Comparison of ENCODE assay signal across 8 cellular contexts in the genomic region with DNA sequence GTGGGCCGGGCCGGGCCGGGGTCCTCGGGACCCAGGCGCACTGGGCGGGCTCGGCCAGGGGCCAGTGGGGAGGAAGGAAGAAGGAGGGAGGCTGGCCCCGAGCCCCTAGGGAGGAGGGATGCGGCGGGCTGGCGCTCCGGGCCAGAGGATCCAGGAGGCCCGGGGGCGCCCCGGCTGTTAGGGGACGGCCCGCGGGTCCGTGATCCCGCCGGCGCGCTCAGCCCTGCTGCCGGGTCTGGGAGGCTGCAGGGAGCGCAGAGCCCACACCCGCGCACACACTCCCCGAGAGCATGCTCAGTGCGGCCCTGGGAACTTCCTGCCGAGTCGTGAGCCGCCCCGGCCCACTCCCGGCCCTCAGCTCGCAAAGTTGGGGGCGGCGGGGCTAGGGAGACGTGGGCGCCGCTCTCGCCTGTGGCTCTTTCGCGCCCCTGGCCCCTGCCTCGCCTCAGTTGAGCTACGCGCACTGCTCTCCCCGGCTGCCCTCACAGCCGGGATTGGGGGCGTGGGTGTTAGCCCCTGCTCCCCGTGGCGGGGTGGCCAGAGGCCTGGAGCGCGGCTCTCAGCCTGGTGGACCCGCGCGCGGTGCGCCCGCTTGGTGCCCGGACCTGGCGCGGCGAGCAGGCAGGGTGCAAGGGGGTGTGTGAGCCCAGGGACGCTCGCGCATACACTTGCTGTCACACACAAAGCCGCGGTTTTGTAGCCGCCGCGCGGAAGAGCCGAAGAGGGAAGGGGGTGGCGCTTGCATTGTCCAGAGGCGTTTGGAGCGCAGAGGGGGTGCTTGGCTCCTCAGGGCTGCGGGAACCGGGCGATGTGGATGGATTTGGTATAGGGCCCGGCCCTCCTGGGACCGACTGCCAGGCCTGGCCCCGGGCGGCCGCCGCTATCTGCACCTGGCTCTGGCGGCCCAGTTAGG.
DNase-seq lines count a peak whose midpoint lies in the region; FAIRE-seq and TF ChIP-seq lines count a peak whose summit lies in the region.

No MANE protein-coding gene starts in this region.

- no peaks in the 10 kb centered on the region for H3K36me3 Mint-ChIP-seq in chondrocyte (ENCODE audit: low read depth)

- no peak for FAIRE-seq in H54 (lab: Jason Lieb, UNC)

- H3K79me2 ChIP-seq in MM.1S (ENCODE audit: low read length) = peaks cover 65% of the 10 kb centered on the region

- H3K4me3 ChIP-seq in GM12864 (ENCODE audit: low read depth, low read length) = peak overlapping the region; percentile 76
- H3K4me3 ChIP-seq in MM.1S (ENCODE audit: low read length) = peak overlapping the region; percentile 92

- peaks cover 36% of the 10 kb centered on the region for H3K4me1 Mint-ChIP-seq in chondrocyte (ENCODE audit: low read depth)

- H3K9ac ChIP-seq in MM.1S (ENCODE audit: low read length) = peak overlapping the region; percentile 97

- peaks cover 21% of the 10 kb centered on the region for H4K20me1 ChIP-seq in MM.1S (ENCODE audit: insufficient read depth, low read length)

- peak; percentile 60 for TF ChIP-seq POLR2A in H54 (IDR thresholded peaks at IDR 0.05; ENCODE audit: low read depth, low read length)

- peaks cover 1% of the 10 kb centered on the region for H3K27me3 Mint-ChIP-seq in chondrocyte (ENCODE audit: low read depth)

- H3K4me3 Mint-ChIP-seq in chondrocyte (ENCODE audit: unreplicated experiment) = peak overlapping the region; percentile 73

- H3K27me3 ChIP-seq in MM.1S (replicated peaks; ENCODE audit: insufficient read depth, low read length) (no peaks in the 10 kb centered on the region), layer of hippocampus (ENCODE audit: control insufficient read depth, insufficient read depth, low read length) (no peaks in the 10 kb centered on the region)

- H3K9me3 ChIP-seq in MM.1S (replicated peaks; ENCODE audit: insufficient read depth, low read length) = no peaks in the 10 kb centered on the region

- peaks cover 60% of the 10 kb centered on the region for H3K4me1 ChIP-seq in MM.1S (ENCODE audit: low read length)

- 0 out of 2 replicates have a peak, but pooled peaks cover 2% of the 10 kb centered on the region for H3K36me3 ChIP-seq in MM.1S (replicated peaks; ENCODE audit: insufficient read depth, low read length)

- H3K4me2 ChIP-seq in MM.1S (ENCODE audit: low read depth, low read length) = peak overlapping the region; percentile 88

- DNase-seq in GM12864 (ENCODE audit: low read depth) = peak; percentile 27
- peak; percentile 85 for DNase-seq in H54 (ENCODE audit: insufficient read length, low spot score)
- DNase-seq in MM.1S = peak; percentile 71
- DNase-seq in activated CD4-positive, CD25-positive, alpha-beta regulatory T cell treated with anti-CD3 and anti-CD28 coated beads, Interleukin-2, amount 50 U/mL, for 16 hours (ENCODE audit: low read depth, low spot score) = peak; percentile 37
- DNase-seq in chondrocyte (ENCODE audit: low spot score) = no peak
- peak; percentile 66 for DNase-seq in stimulated activated CD4-positive, alpha-beta T cell treated with anti-CD3 and anti-CD28 coated beads, Interleukin-2, amount 100 ng/mL, for 4 hours (ENCODE audit: low read depth)
- no peak for DNase-seq in NCI-H1436 (lab: John Stamatoyannopoulos, UW)

- no peaks in the 10 kb centered on the region for H3K9me2 ChIP-seq in MM.1S (replicated peaks; ENCODE audit: insufficient read depth, low read length)

- H3K9me3 Mint-ChIP-seq in chondrocyte (ENCODE audit: low read depth) = no peaks in the 10 kb centered on the region

- H2AFZ ChIP-seq in MM.1S (ENCODE audit: low read length) = peak overlapping the region; percentile 25; the same call in 1 of the 2 replicates

- TF ChIP-seq CTCF in GM12864 (IDR thresholded peaks at IDR 0.05; ENCODE audit: low read depth, low read length, missing control alignments) (no peak), MM.1S (IDR thresholded peaks at IDR 0.05; ENCODE audit: low read length) (no peak), chondrocyte (IDR thresholded peaks at IDR 0.05) (no peak)

- H3F3A ChIP-seq in MM.1S (ENCODE audit: insufficient read depth, low read length) = peaks cover 39% of the 10 kb centered on the region

- peak overlapping the region; percentile 88; the same call in 1 of the 2 replicates for H3K27ac ChIP-seq in MM.1S (ENCODE audit: low read length)
- peak overlapping the region; percentile 86 for H3K27ac ChIP-seq in layer of hippocampus (ENCODE audit: low read depth, low read length)

- H3K27ac Mint-ChIP-seq in chondrocyte (ENCODE audit: unreplicated experiment) = peak overlapping the region; percentile 59

Comparison
In these comparisons a context has a peak if more than half of its experiments do, and no peak if none do; other contexts are left out.
1. DNase-seq: peak in GM12864 (single experiment), H54 (single experiment), MM.1S (single experiment), activated CD4-positive, CD25-positive, alpha-beta regulatory T cell treated with anti-CD3 and anti-CD28 coated beads, Interleukin-2, amount 50 U/mL, for 16 hours (single experiment) and stimulated activated CD4-positive, alpha-beta T cell treated with anti-CD3 and anti-CD28 coated beads, Interleukin-2, amount 100 ng/mL, for 4 hours (single experiment); none in chondrocyte (single experiment) and NCI-H1436 (single experiment).